31 cellular contexts compared by ENCODE assay signal in the genomic region with DNA sequence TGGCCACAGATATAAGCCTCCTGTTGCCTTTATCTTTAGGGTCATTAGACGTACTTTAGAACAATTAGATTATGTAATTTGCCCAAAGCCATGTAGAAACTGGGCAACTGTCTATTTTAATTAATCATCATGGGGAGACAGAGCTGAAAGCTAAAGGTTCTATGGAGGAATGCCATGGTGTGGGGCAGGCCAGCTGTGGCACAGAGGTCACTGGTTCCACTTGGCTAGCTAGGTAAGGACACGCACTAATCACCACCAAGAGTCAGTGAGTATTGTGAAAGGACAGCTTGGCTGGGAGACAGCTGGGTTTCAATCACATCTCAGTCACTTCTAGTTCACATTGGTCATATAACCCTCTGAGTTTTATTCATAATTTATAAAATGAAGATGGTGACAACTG.
DNase-seq lines count a peak whose midpoint lies in the region; ATAC-seq and TF ChIP-seq lines count a peak whose summit lies in the region.
"Had no signal": no experiment of that assay in that cellular context is flagged by ENCODE, and none has a peak within 500 bp of the region (broad histone marks: within the 10 kb centered on the region; RNA-seq: fewer than 3 reads in every experiment).

No MANE protein-coding gene starts in this region.

- H3K27me3 ChIP-seq in right lobe of liver = no peaks in the 10 kb centered on the region
- H3K27me3 ChIP-seq: brain microvascular endothelial cell, tibial artery, vagina had no signal

- no peaks in the 10 kb centered on the region for H3K36me3 ChIP-seq in right lobe of liver
- H3K36me3 ChIP-seq: brain microvascular endothelial cell, tibial artery, vagina had no signal

- no peak overlapping the region for H3K4me3 ChIP-seq in right lobe of liver
- H3K4me3 ChIP-seq: A549, PC-9, tibial artery, vagina had no signal

- H3K27ac ChIP-seq in right lobe of liver = no peak overlapping the region
- H3K27ac ChIP-seq: A549, brain microvascular endothelial cell, PC-9, tibial artery, vagina, VCaP had no signal

- ATAC-seq in right lobe of liver (peak; percentile 97 to 99 (median 99)), GM18520 (IDR thresholded peaks at IDR 0.05; ENCODE audit: unreplicated experiment) (no peak), GM21367 (IDR thresholded peaks at IDR 0.05; ENCODE audit: unreplicated experiment) (no peak)
- ATAC-seq: A549; activated naive CD4-positive, alpha-beta T cell treated with anti-CD3 and anti-CD28 coated beads, Interleukin-2, amount 50 U/mL, for 72 hours; left colon; sciatic nerve had no signal

- TF ChIP-seq POLR2A in right lobe of liver (IDR thresholded peaks at IDR 0.05) = no peak

- DNase-seq in NCI-H82 (lab: John Stamatoyannopoulos, UW) (peak; percentile 48), NCI-H82 treated with DMSO at 0.1 percent for 48 hours (lab: John Stamatoyannopoulos, UW; ENCODE audit: unreplicated experiment) (no peak), DMS53 treated with DMSO at 0.1 percent for 48 hours (lab: John Stamatoyannopoulos, UW; ENCODE audit: unreplicated experiment) (peak; percentile 46), NCI-H69 (lab: John Stamatoyannopoulos, UW) (peak; percentile 44), right lobe of liver (peak; percentile 63 to 89 (median 77)), UCSD-AML1 (lab: John Stamatoyannopoulos, UW; ENCODE audit: unreplicated experiment) (no peak)
- DNase-seq: activated CD4-positive, alpha-beta T cell treated with anti-CD3 and anti-CD28 coated beads for 4 hours; activated CD8-positive, alpha-beta memory T cell treated with anti-CD3 and anti-CD28 coated beads for 24 hours; activated T-cell treated with anti-CD3 and anti-CD28 coated beads for 4 hours; amygdala; brain microvascular endothelial cell; CD4-positive, alpha-beta T cell; H9; hypothalamus; Karpas-422; left colon; NCI-H1436 treated with DMSO at 0.1 percent for 48 hours; NCI-H446; SIG-M5; stimulated activated CD4-positive, alpha-beta T cell treated with anti-CD3 and anti-CD28 coated beads, Interleukin-12 subunit alpha, Interleukin-12 subunit beta, amount 100 ng/mL, for 4 hours; stimulated activated CD4-positive, alpha-beta T cell treated with anti-CD3 and anti-CD28 coated beads, Interleukin-4, amount 100 ng/mL, for 1 hour; T-helper 9 cell; tibial artery had no signal

- H3K9me3 ChIP-seq in right lobe of liver = no peaks in the 10 kb centered on the region
- H3K9me3 ChIP-seq: A549, tibial artery, vagina had no signal

- intact Hi-C loops in right lobe of liver (cut with DNase I) = no loop called here

- TF ChIP-seq CTCF in right lobe of liver (IDR thresholded peaks at IDR 0.05) = no peak

- WGBS in right lobe of liver (ENCODE audit: insufficient coverage, low coverage, low lambda C conversion rate, missing lambda C conversion rate) = 49% methylated on average over 2 of the region's 2 CpGs

- H3K4me1 ChIP-seq in right lobe of liver = peaks cover 0 to 6% (median 0%) of the 10 kb centered on the region in 4 donors

Comparison
In these comparisons a context has a peak if more than half of its experiments do, and no peak if none do; other contexts are left out.
1. DNase-seq: peak in NCI-H82 (single experiment), DMS53 treated with DMSO at 0.1 percent for 48 hours (single experiment), NCI-H69 (single experiment) and right lobe of liver (3 of 3); none in NCI-H82 treated with DMSO at 0.1 percent for 48 hours (single experiment) and UCSD-AML1 (single experiment).
2. ATAC-seq: peak in right lobe of liver (4 of 4); none in GM18520 (single experiment) and GM21367 (single experiment).